Comparison of ENCODE assay signal across 8 cellular contexts in the genomic region with DNA sequence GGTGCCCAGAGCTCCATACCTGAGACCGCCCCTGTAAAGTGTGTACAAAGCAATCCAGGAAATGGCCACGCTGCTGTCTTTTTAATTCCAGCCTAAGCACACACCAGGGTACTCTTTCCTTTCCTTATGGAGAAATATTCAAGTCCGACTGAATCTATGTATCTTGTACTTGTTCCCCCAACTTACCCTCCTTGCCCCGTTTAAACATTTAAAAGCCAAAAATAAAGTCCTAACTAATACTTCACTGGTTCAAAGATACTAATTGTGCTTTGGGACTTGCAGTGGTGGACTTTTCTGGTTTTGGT. TPM values are rescaled to one million over a fixed set of nuclear protein-coding genes. Genes with fewer than 3 reads are reported as not detected.
DNase-seq lines count a peak whose midpoint lies in the region; ATAC-seq and TF ChIP-seq lines count a peak whose summit lies in the region.

No MANE protein-coding gene starts in this region.

- H3K27me3 ChIP-seq in SJSA1 (replicated peaks) = 0 out of 2 replicates have a peak, but pooled peaks cover 4% of the 10 kb centered on the region

- no peaks in the 10 kb centered on the region for H3K9me3 ChIP-seq in SJSA1 (replicated peaks)

- ATAC-seq in HG02610 (IDR thresholded peaks at IDR 0.05; ENCODE audit: unreplicated experiment) (peak; percentile 16), HG03025 (IDR thresholded peaks at IDR 0.05; ENCODE audit: low FRiP score, unreplicated experiment) (no peak)

- H3K27ac ChIP-seq in SJSA1 (no peak overlapping the region), skin epidermis (peak overlapping the region; percentile 33 to 94 (median 81))

- no peak for TF ChIP-seq CTCF in fibroblast of villous mesenchyme (IDR thresholded peaks at IDR 0.05; ENCODE audit: insufficient read depth, low read depth, low read length)

- no peaks in the 10 kb centered on the region; the same call in 1 of the 2 replicates for H3K4me1 ChIP-seq in SJSA1 (replicated peaks)

- DNase-seq in SJSA1 (ENCODE audit: low read depth in 1 of 2, low spot score in 2 of 2) = no peak
- DNase-seq in fibroblast of villous mesenchyme (ENCODE audit: low read depth) = no peak
- no peak for DNase-seq in COLO829 (ENCODE audit: low spot score)
- DNase-seq in activated CD4-positive, alpha-beta T cell treated with anti-CD3 and anti-CD28 coated beads for 48 hours = no peak

- H3K4me3 ChIP-seq in GM08714 (ENCODE audit: low read length) (peak overlapping the region; percentile 79), SJSA1 (peak overlapping the region; percentile 91), fibroblast of villous mesenchyme (ENCODE audit: low read depth, low read length) (peak overlapping the region; percentile 70), skin epidermis (peak overlapping the region; percentile 30 to 85 (median 66))

- peaks cover 4% of the 10 kb centered on the region; the same call in 1 of the 2 replicates for H3K36me3 ChIP-seq in SJSA1

RNA-seq across cellular contexts. Expression of gene AMMECR1, which starts 0.7 kb away (rescaled TPM):
- 7.3 and 12.7 TPM in 2 replicates for total RNA-seq in SJSA1 (2014; rRNA removed; shearing (Covaris generic))
- total RNA-seq in fibroblast of villous mesenchyme = 21.6 and 24.8 TPM in 2 replicates

RNA-seq across cellular contexts. Expression of gene RTL9, which starts 40.0 kb away (rescaled TPM):
- 0.11 TPM in 1 of 2 replicates, not detected in the other for total RNA-seq in SJSA1 (2014; rRNA removed; shearing (Covaris generic))
- total RNA-seq in fibroblast of villous mesenchyme = under 0.01 TPM in 2 replicates
